In genomic region chr16:88502776-88503280, GRCh38 we compare ENCODE assay signal across 18 cellular contexts. TPM values are rescaled to one million over a fixed set of nuclear protein-coding genes. Genes with fewer than 3 reads are reported as not detected.
DNase-seq lines count a peak whose midpoint lies in the region; ATAC-seq, FAIRE-seq and TF ChIP-seq lines count a peak whose summit lies in the region.
"Had no signal": no experiment of that assay in that cellular context is flagged by ENCODE, and none has a peak within 500 bp of the region (broad histone marks: within the 10 kb centered on the region; RNA-seq: fewer than 3 reads in every experiment).

No MANE protein-coding gene starts in this region.

- H3K4me1 ChIP-seq in HepG2 (ENCODE audit: insufficient read depth, low read length) (peaks cover 62% of the 10 kb centered on the region), right lobe of liver (peaks cover 2 to 54% (median 43%) of the 10 kb centered on the region in 4 donors), HUES6 (ENCODE audit: control insufficient read depth, insufficient read depth, low read length) (peaks cover 4% of the 10 kb centered on the region; the same call in 1 of the 2 replicates), duodenal mucosa (ENCODE audit: control insufficient read depth in 1 of 2, insufficient read depth in 2 of 2, low read length in 2 of 2) (peaks cover 50 to 56% of the 10 kb centered on the region in 2 donors)
- H3K4me1 ChIP-seq: HAP-1 had no signal

- H3K27me3 ChIP-seq in HepG2 (ENCODE audit: control insufficient read depth in 1 of 2, insufficient read depth in 2 of 2, low read length in 2 of 2) (no peaks in the 10 kb centered on the region), right lobe of liver (no peaks in the 10 kb centered on the region), HUES6 (ENCODE audit: control insufficient read depth, insufficient read depth, low read length) (no peaks in the 10 kb centered on the region), duodenal mucosa (ENCODE audit: control insufficient read depth in 1 of 2, insufficient read depth in 2 of 2, low read length in 2 of 2) (no peaks in the 10 kb centered on the region)

- H3K79me2 ChIP-seq in HepG2 (ENCODE audit: insufficient read depth, low read length), result no peaks in the 10 kb centered on the region

- POLR2A ChIA-PET in HepG2 (lab: Yijun Ruan, JAX), result interaction anchor here (8.4 kb wide), 1 partner anchor 11 kb away, joined by 370 read pairs; no protein-coding TSS in a partner anchor

- H3K9me3 ChIP-seq in HepG2 (ENCODE audit: low read length) (no peaks in the 10 kb centered on the region), right lobe of liver (no peaks in the 10 kb centered on the region), HUES6 (ENCODE audit: control insufficient read depth, insufficient read depth, low read depth, low read length) (no peaks in the 10 kb centered on the region), duodenal mucosa (ENCODE audit: control insufficient read depth in 1 of 2, low read length in 2 of 2) (no peaks in the 10 kb centered on the region)
- H3K9me3 ChIP-seq: A549, HAP-1 had no signal

- no peak overlapping the region for H2AFZ ChIP-seq in HepG2 (ENCODE audit: low read length)
- H2AFZ ChIP-seq: GM23248 had no signal

- BruUV-seq in HepG2 (replicated peaks; lab: Mats Ljungman, UMichigan), result no TSS peak

- no peak overlapping the region for H3K9ac ChIP-seq in HepG2 (ENCODE audit: insufficient read depth, low read depth, low read length)
- no peak overlapping the region for H3K9ac ChIP-seq in HUES6 (ENCODE audit: low read length)
- H3K9ac ChIP-seq in duodenal mucosa (ENCODE audit: low read depth in 1 of 2, low read length in 2 of 2), result no peak overlapping the region
- H3K9ac ChIP-seq: GM23248 had no signal

- TF ChIP-seq CTCF in HepG2 (CRISPR knock-in tag; IDR thresholded peaks at IDR 0.05) (no peak), right lobe of liver (IDR thresholded peaks at IDR 0.05) (no peak)

- 93% methylated on average over 22 of the region's 23 CpGs for WGBS in HepG2 (ENCODE audit: low lambda C conversion rate)
- 77% methylated on average over 13 of the region's 23 CpGs for whole genome bisulfite sequencing in right lobe of liver (ENCODE audit: insufficient coverage, low coverage, low lambda C conversion rate, missing lambda C conversion rate)

- peaks cover 3 to 5% of the 10 kb centered on the region in 2 experiments; a peak in 1 of 5 replicates for H3K36me3 ChIP-seq in HepG2 (replicated peaks in 1 of 2; ENCODE audit: control insufficient read depth in 1 of 2, insufficient read depth in 2 of 2, low read length in 2 of 2)
- H3K36me3 ChIP-seq in right lobe of liver, result no peaks in the 10 kb centered on the region
- no peaks in the 10 kb centered on the region for H3K36me3 ChIP-seq in HUES6 (ENCODE audit: control insufficient read depth, insufficient read depth, low read length)
- H3K36me3 ChIP-seq in duodenal mucosa (ENCODE audit: control insufficient read depth in 1 of 2, insufficient read depth in 2 of 2, low read length in 2 of 2), result peaks cover 0 to 15% of the 10 kb centered on the region in 2 donors
- H3K36me3 ChIP-seq: HAP-1 had no signal

- H3K4me2 ChIP-seq in HepG2 (ENCODE audit: low read depth, low read length), result no peak overlapping the region
- H3K4me2 ChIP-seq: A549 had no signal

- TF ChIP-seq EP300 in HepG2 (IDR thresholded peaks at IDR 0.05; ENCODE audit: low read depth in 2 of 2, low read length in 2 of 2) (no peak), HepG2 (CRISPR knock-in tag; IDR thresholded peaks at IDR 0.05; ENCODE audit: borderline replicate concordance) (no peak)

- no peak for ATAC-seq in HepG2
- ATAC-seq in right lobe of liver, result no peak
- ATAC-seq in HG03521 (IDR thresholded peaks at IDR 0.05; ENCODE audit: unreplicated experiment), result no peak
- ATAC-seq: A549 had no signal

- H3K27ac ChIP-seq in HepG2 (ENCODE audit: extremely low read length, insufficient read depth, low read length) (peak overlapping the region; percentile 27), right lobe of liver (no peak overlapping the region), HUES6 (ENCODE audit: low read depth, low read length) (0 out of 2 replicates have a peak overlapping the region, but pooled peaks have one; percentile 18), duodenal mucosa (ENCODE audit: low read depth, low read length) (peak overlapping the region; percentile 3)
- H3K27ac ChIP-seq: 22Rv1, A549, GM23248 had no signal

- H3K4me3 ChIP-seq in HepG2 (replicated peaks in 1 of 3; ENCODE audit: insufficient read depth in 1 of 3, low read depth in 2 of 3, low read length in 3 of 3), result no peak overlapping the region
- no peak overlapping the region for H3K4me3 ChIP-seq in right lobe of liver
- H3K4me3 ChIP-seq in HUES6 (ENCODE audit: low read depth, low read length), result no peak overlapping the region
- no peak overlapping the region for H3K4me3 ChIP-seq in duodenal mucosa (ENCODE audit: low read depth in 1 of 2, low read length in 2 of 2)
- H3K4me3 ChIP-seq: A549, GM23248, HAP-1 had no signal

- DNase-seq in HepG2 (ENCODE audit: low spot score) (no peak), right lobe of liver (no peak), cardiac septum (ENCODE audit: low spot score) (no peak), NCI-H187 (lab: John Stamatoyannopoulos, UW) (no peak)
- DNase-seq: AML-193; CD8-positive, alpha-beta T cell; DMS 273 treated with DMSO at 0.1 percent for 48 hours; DMS53 had no signal

- FAIRE-seq in HepG2 (lab: Jason Lieb, UNC), result no peak
- FAIRE-seq: A549, G401.6, GM12891, GM19239 had no signal

- no peaks in the 10 kb centered on the region for H4K20me1 ChIP-seq in HepG2 (ENCODE audit: insufficient read depth, low read length)

- no peak for TF ChIP-seq RAD21 in HepG2 (CRISPR knock-in tag; IDR thresholded peaks at IDR 0.05)

- TF ChIP-seq POLR2A in HepG2 (IDR thresholded peaks at IDR 0.05; ENCODE audit: insufficient read depth in 1 of 2, low read depth in 2 of 2, low read length in 2 of 2), result no peak
- no peak for TF ChIP-seq POLR2A in right lobe of liver (IDR thresholded peaks at IDR 0.05)

- intact Hi-C loops in HepG2 (cut with micrococcal nuclease; ENCODE audit: unreplicated experiment) (no loop called here), right lobe of liver (cut with DNase I) (no loop called here), cardiac septum (cut with DNase I) (no loop called here)

- CTCF ChIA-PET in HepG2 (lab: Yijun Ruan, JAX; ENCODE audit: low intra/inter-chr PET ratio, low total read pairs), result no interaction called here

- in situ Hi-C loops in HepG2 (cut with HindIII; ENCODE audit: extremely low pct_ligation_motif_present, low pct_unique_long_range_greater_than_20kb), result loop anchor here (10.0 kb wide), 1 partner anchor 48 kb away; the partner anchor contains the start of gene ZFPM1

TF ChIP-seq in HepG2, 621 proteins besides CTCF, POLR2A, EP300 and RAD21 (continues in another document):
- TF ChIP-seq ZBTB4 (CRISPR knock-in tag; IDR thresholded peaks at IDR 0.05; ENCODE audit: borderline replicate concordance) (peak; percentile 54; the same call in 1 of the 2 replicates), ZNF501 (CRISPR knock-in tag; IDR thresholded peaks at IDR 0.05) (0 out of 2 replicates have a peak, but pooled peaks have one; percentile 4)

RNA-seq across cellular contexts. Expression of gene ZFPM1, which starts 49.7 kb away (rescaled TPM):
- total RNA-seq in HepG2 (2016; rRNA removed; fragmentation: Illumina TruSeq; extraction: Trizol), result 3.4 and 3.8 TPM in 2 replicates
- 0.81 and 2.1 TPM in 2 replicates for total RNA-seq in HepG2 (2016; cell fraction: cytosol; rRNA removed; fragmentation: Illumina TruSeq; extraction: Trizol; ENCODE audit: low read depth)
- total RNA-seq in HepG2 (2016; cell fraction: insoluble cytoplasmic fraction; rRNA removed; fragmentation: Illumina TruSeq; extraction: Trizol), result 3.4 and 3.9 TPM in 2 replicates
- total RNA-seq in HepG2 (2016; cell fraction: membrane; rRNA removed; fragmentation: Illumina TruSeq; extraction: Trizol), result 3.4 and 4.3 TPM in 2 replicates
- total RNA-seq in HepG2 (2016; cell fraction: nucleus; rRNA removed; fragmentation: Illumina TruSeq; extraction: Trizol), result 3.4 and 6.6 TPM in 2 replicates
- polyA plus RNA-seq in HepG2 (2011; rRNA removed), result 1.3 and 1.7 TPM in 2 replicates
- polyA plus RNA-seq in HepG2 (2011; cell fraction: cytosol; rRNA removed), result 0.79 and 1.3 TPM in 2 replicates
- 7.1 and 7.6 TPM in 2 replicates for polyA plus RNA-seq in HepG2 (2011; cell fraction: nucleus; rRNA removed)
- polyA plus RNA-seq in HepG2 (2012), result 7.2 and 7.6 TPM in 2 replicates
- 1.2 TPM in 2 replicates for polyA plus RNA-seq in HepG2 (2016; cell fraction: cytosol; fragmentation: Illumina TruSeq; extraction: Trizol; ENCODE audit: low read depth)
- 3.7 and 8.7 TPM in 2 replicates for polyA plus RNA-seq in HepG2 (2016; cell fraction: insoluble cytoplasmic fraction; fragmentation: Illumina TruSeq; extraction: Trizol; ENCODE audit: low read depth)
- 2.7 and 4.8 TPM in 2 replicates for polyA plus RNA-seq in HepG2 (2016; cell fraction: membrane; fragmentation: Illumina TruSeq; extraction: Trizol; ENCODE audit: low read depth)
- polyA plus RNA-seq in HepG2 (2016; cell fraction: nucleus; fragmentation: Illumina TruSeq; extraction: Trizol; ENCODE audit: insufficient read depth, low read depth), result 14.0 and 14.3 TPM in 2 replicates
- 0.98 and 4.2 TPM in 2 replicates for polyA minus RNA-seq in HepG2 (2011; rRNA and poly(A)+ RNA removed; ENCODE audit: low replicate concordance)
- polyA minus RNA-seq in HepG2 (2011; cell fraction: cytosol; rRNA and poly(A)+ RNA removed), result 2.7 and 6.6 TPM in 2 replicates
- polyA minus RNA-seq in HepG2 (2011; cell fraction: nucleus; rRNA and poly(A)+ RNA removed), result 5.0 and 7.5 TPM in 2 replicates
- 10 to 100 TPM in 2 of 6 experiments, 1 to 10 TPM in 4; 3.8 to 15.5 (median 8.3) TPM for total RNA-seq in right lobe of liver
- total RNA-seq in cardiac septum, result 9.6 TPM

Comparison
In these comparisons a context has a peak if more than half of its experiments do, and no peak if none do; other contexts are left out.
1. H3K27ac ChIP-seq: peak in HepG2 (single experiment), HUES6 (single experiment) and duodenal mucosa (single experiment); none in right lobe of liver (0 of 3).